ENCODE assay signal across 12 cellular contexts in genomic region chrX:68808686-68809357, GRCh38. TPM values are rescaled to one million over a fixed set of nuclear protein-coding genes. Genes with fewer than 3 reads are reported as not detected.
DNase-seq lines count a peak whose midpoint lies in the region; ATAC-seq and TF ChIP-seq lines count a peak whose summit lies in the region.
"Had no signal": no experiment of that assay in that cellular context is flagged by ENCODE, and none has a peak within 500 bp of the region (broad histone marks: within the 10 kb centered on the region; RNA-seq: fewer than 3 reads in every experiment).

No MANE protein-coding gene starts in this region.

- H2AFZ ChIP-seq in OCI-LY1 (ENCODE audit: low read length), result no peak overlapping the region

- H3K4me3 ChIP-seq in OCI-LY1 (ENCODE audit: low read depth, low read length, poor library complexity, severe bottlenecking), result no peak overlapping the region
- H3K4me3 ChIP-seq: HAP-1, lung, Peyer's patch had no signal

- DNase-seq in erythroblast (lab: John Stamatoyannopoulos, UW) (peak; percentile 1 to 6), neural crest cell (ENCODE audit: low read depth, low spot score) (no peak), left colon (no peak)
- DNase-seq in stimulated activated CD4-positive, alpha-beta T cell treated with anti-CD3 and anti-CD28 coated beads, Interleukin-4, amount 100 ng/mL, for 4 hours, result no peak
- DNase-seq in activated naive CD4-positive, alpha-beta T cell treated with anti-CD3 and anti-CD28 coated beads, Interleukin-2, amount 10 ng/mL, durations not matched to agents 7 days and 5 days, result no peak
- DNase-seq: activated CD8-positive, alpha-beta memory T cell treated with anti-CD3 and anti-CD28 coated beads, Interleukin-2, amount 10 ng/mL, durations not matched to agents 7 days and 5 days; Peyer's patch had no signal

- no peaks in the 10 kb centered on the region for H3K36me3 Mint-ChIP-seq in neural crest cell (ENCODE audit: low read depth)
- no peaks in the 10 kb centered on the region for H3K36me3 Mint-ChIP-seq in activated naive CD4-positive, alpha-beta T cell treated with anti-CD3 and anti-CD28 coated beads, Interleukin-2, amount 10 ng/mL, durations not matched to agents 7 days and 5 days
- H3K36me3 Mint-ChIP-seq: activated CD8-positive, alpha-beta memory T cell treated with anti-CD3 and anti-CD28 coated beads, Interleukin-2, amount 10 ng/mL, durations not matched to agents 7 days and 5 days had no signal

- H3K27ac ChIP-seq in OCI-LY1 (ENCODE audit: low read depth, low read length, poor library complexity, severe bottlenecking), result no peak overlapping the region
- H3K27ac ChIP-seq: Peyer's patch had no signal

- TF ChIP-seq CTCF in GM12872 (IDR thresholded peaks at IDR 0.05; ENCODE audit: insufficient read depth, low read depth, low read length), result peak; percentile 32; the same call in 2 of the 3 replicates
- peak; percentile 32; the same call in 1 of the 2 replicates for TF ChIP-seq CTCF in OCI-LY1 (IDR thresholded peaks at IDR 0.05; ENCODE audit: low read length)
- peak; percentile 45 for TF ChIP-seq CTCF in neural crest cell (conservative IDR thresholded peaks at IDR 0.05)

- H3K4me3 Mint-ChIP-seq in neural crest cell, result no peak overlapping the region
- no peak overlapping the region for H3K4me3 Mint-ChIP-seq in activated naive CD4-positive, alpha-beta T cell treated with anti-CD3 and anti-CD28 coated beads, Interleukin-2, amount 10 ng/mL, durations not matched to agents 7 days and 5 days
- H3K4me3 Mint-ChIP-seq: activated CD8-positive, alpha-beta memory T cell treated with anti-CD3 and anti-CD28 coated beads, Interleukin-2, amount 10 ng/mL, durations not matched to agents 7 days and 5 days had no signal

- no peaks in the 10 kb centered on the region for H3K27me3 Mint-ChIP-seq in neural crest cell (ENCODE audit: low read depth)
- no peaks in the 10 kb centered on the region for H3K27me3 Mint-ChIP-seq in activated naive CD4-positive, alpha-beta T cell treated with anti-CD3 and anti-CD28 coated beads, Interleukin-2, amount 10 ng/mL, durations not matched to agents 7 days and 5 days

- H3K4me1 Mint-ChIP-seq in neural crest cell, result peaks cover 3% of the 10 kb centered on the region
- no peaks in the 10 kb centered on the region for H3K4me1 Mint-ChIP-seq in activated naive CD4-positive, alpha-beta T cell treated with anti-CD3 and anti-CD28 coated beads, Interleukin-2, amount 10 ng/mL, durations not matched to agents 7 days and 5 days
- H3K4me1 Mint-ChIP-seq: activated CD8-positive, alpha-beta memory T cell treated with anti-CD3 and anti-CD28 coated beads, Interleukin-2, amount 10 ng/mL, durations not matched to agents 7 days and 5 days had no signal

- TF ChIP-seq POLR2A in erythroblast (IDR thresholded peaks at IDR 0.05; ENCODE audit: low read length), result no peak

- ATAC-seq in GM19463 (IDR thresholded peaks at IDR 0.05; ENCODE audit: unreplicated experiment), result no peak
- ATAC-seq in left colon, result no peak
- ATAC-seq: activated CD8-positive, alpha-beta memory T cell treated with anti-CD3 and anti-CD28 coated beads, Interleukin-2, amount 10 ng/mL, durations not matched to agents 7 days and 5 days had no signal

- no peaks in the 10 kb centered on the region for H4K20me1 ChIP-seq in OCI-LY1 (ENCODE audit: insufficient read depth, low read length)

- no peaks in the 10 kb centered on the region for H3K79me2 ChIP-seq in OCI-LY1 (ENCODE audit: insufficient read depth, low read length)

- H3F3A ChIP-seq in OCI-LY1 (ENCODE audit: insufficient read depth, low read length), result no peaks in the 10 kb centered on the region

- no peaks in the 10 kb centered on the region for H3K9me3 Mint-ChIP-seq in neural crest cell
- no peaks in the 10 kb centered on the region for H3K9me3 Mint-ChIP-seq in activated naive CD4-positive, alpha-beta T cell treated with anti-CD3 and anti-CD28 coated beads, Interleukin-2, amount 10 ng/mL, durations not matched to agents 7 days and 5 days

- H3K4me2 ChIP-seq in OCI-LY1 (ENCODE audit: low read length), result no peak overlapping the region

- no peaks in the 10 kb centered on the region for H3K9me2 ChIP-seq in OCI-LY1 (ENCODE audit: low read depth, low read length)

- no peak overlapping the region for H3K9ac ChIP-seq in OCI-LY1 (ENCODE audit: low read length)

- CTCF ChIA-PET in activated naive CD4-positive, alpha-beta T cell treated with anti-CD3 and anti-CD28 coated beads, Interleukin-2, amount 10 ng/mL, durations not matched to agents 7 days and 5 days (lab: Charles Lee), result interaction anchor here (1.4 kb wide), 1 partner anchor 613 kb away, joined by 3 read pairs; no protein-coding TSS in a partner anchor

- peak overlapping the region; percentile 51 for H3K27ac Mint-ChIP-seq in neural crest cell (ENCODE audit: unreplicated experiment)
- no peak overlapping the region for H3K27ac Mint-ChIP-seq in activated naive CD4-positive, alpha-beta T cell treated with anti-CD3 and anti-CD28 coated beads, Interleukin-2, amount 10 ng/mL, durations not matched to agents 7 days and 5 days
- H3K27ac Mint-ChIP-seq: activated CD8-positive, alpha-beta memory T cell treated with anti-CD3 and anti-CD28 coated beads, Interleukin-2, amount 10 ng/mL, durations not matched to agents 7 days and 5 days had no signal

- H3K4me1 ChIP-seq in OCI-LY1 (ENCODE audit: insufficient read depth, low read length, severe bottlenecking), result no peaks in the 10 kb centered on the region
- H3K4me1 ChIP-seq: Peyer's patch had no signal

- intact Hi-C loops in left colon (cut with DNase I, micrococcal nuclease), result loop anchor here in 1 of 2 donors (10.0 kb wide), 1 partner anchor 74 kb away; no protein-coding TSS in a partner anchor

- H3K27me3 ChIP-seq in OCI-LY1 (ENCODE audit: insufficient read depth, low read length), result no peaks in the 10 kb centered on the region
- H3K27me3 ChIP-seq: Peyer's patch had no signal

- H3K36me3 ChIP-seq in OCI-LY1 (ENCODE audit: insufficient read depth, low read length), result no peaks in the 10 kb centered on the region
- H3K36me3 ChIP-seq: HAP-1, Peyer's patch had no signal

- H3K9me3 ChIP-seq in OCI-LY1 (ENCODE audit: low read length), result no peaks in the 10 kb centered on the region
- H3K9me3 ChIP-seq: HAP-1, Peyer's patch had no signal

RNA-seq across cellular contexts. Expression of gene EFNB1, which starts 20.0 kb away (rescaled TPM):
- total RNA-seq in neural crest cell, result 32.9 and 33.8 TPM in 2 replicates
- total RNA-seq in left colon, result 10 to 100 TPM; 68.5 to 80.0 TPM

Comparison
In these comparisons a context has a peak if more than half of its experiments do, and no peak if none do; other contexts are left out.
1. DNase-seq: peak in erythroblast (2 of 2); none in neural crest cell (single experiment), stimulated activated CD4-positive, alpha-beta T cell treated with anti-CD3 and anti-CD28 coated beads, Interleukin-4, amount 100 ng/mL, for 4 hours (0 of 2), activated naive CD4-positive, alpha-beta T cell treated with anti-CD3 and anti-CD28 coated beads, Interleukin-2, amount 10 ng/mL, durations not matched to agents 7 days and 5 days (single experiment) and left colon (0 of 2).
2. Peak in every context shown above with its lines, with median percentiles within 50 percentile points of each other: CTCF ChIP-seq.